In the genomic region with DNA sequence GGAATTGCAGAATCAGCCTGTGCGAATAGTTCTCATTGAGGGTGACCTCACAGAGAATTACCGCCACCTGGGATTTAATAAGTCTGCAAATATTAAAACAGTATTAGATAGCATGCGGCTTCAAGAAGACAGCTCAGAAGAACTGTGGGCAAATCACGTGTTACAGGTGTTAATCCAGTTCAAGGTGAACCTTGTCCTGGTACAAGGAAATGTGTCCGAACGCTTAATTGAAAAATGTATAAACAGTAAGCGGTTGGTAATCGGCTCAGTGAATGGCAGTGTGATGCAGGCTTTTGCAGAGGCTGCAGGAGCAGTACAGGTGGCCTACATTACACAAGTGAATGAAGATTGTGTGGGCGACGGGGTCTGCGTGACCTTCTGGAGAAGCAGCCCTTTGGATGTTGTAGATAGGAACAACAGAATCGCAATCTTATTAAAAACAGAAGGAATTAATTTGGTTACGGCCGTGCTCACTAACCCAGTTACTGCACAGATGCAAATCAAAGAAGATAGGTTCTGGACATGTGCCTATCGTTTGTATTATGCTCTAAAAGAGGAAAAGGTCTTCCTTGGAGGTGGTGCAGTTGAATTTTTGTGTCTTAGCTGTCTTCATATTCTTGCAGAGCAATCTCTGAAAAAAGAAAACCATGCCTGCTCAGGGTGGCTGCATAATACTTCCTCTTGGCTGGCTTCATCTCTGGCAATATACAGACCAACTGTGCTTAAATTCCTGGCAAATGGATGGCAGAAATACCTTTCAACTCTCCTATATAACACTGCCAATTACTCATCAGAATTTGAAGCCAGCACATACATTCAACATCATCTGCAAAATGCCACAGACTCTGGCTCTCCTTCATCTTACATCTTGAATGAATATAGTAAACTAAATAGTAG, we compare ENCODE assay signal across 16 cellular contexts. TPM values are rescaled to one million over a fixed set of nuclear protein-coding genes. Genes with fewer than 3 reads are reported as not detected.
A peak's percentile ranks its signal among the peaks of the same experiment; 100 is the strongest.
DNase-seq lines count a peak whose midpoint lies in the region; ATAC-seq and TF ChIP-seq lines count a peak whose summit lies in the region.
"Had no signal": no experiment of that assay in that cellular context is flagged by ENCODE, and none has a peak within 500 bp of the region (broad histone marks: within the 10 kb centered on the region; RNA-seq: fewer than 3 reads in every experiment).

No MANE protein-coding gene starts in this region.

- no peak overlapping the region for H3K4me3 ChIP-seq in hepatocyte
- H3K4me3 ChIP-seq: BLaER1 treated with 17β-estradiol and CSF1 and Interleukin-3, amounts not matched to agents 10 nM and 100 nM; GM12878; HAP-1 had no signal

- H2AFZ ChIP-seq in hepatocyte: no peak overlapping the region

- H3K36me3 Mint-ChIP-seq in immature natural killer cell: peaks cover 6 to 21% (median 20%) of the 10 kb centered on the region in 3 donors

- no peaks in the 10 kb centered on the region for H3K27me3 Mint-ChIP-seq in immature natural killer cell (ENCODE audit: low read depth in 3 of 3)
- H3K27me3 Mint-ChIP-seq: CD4-positive, CD25-positive, alpha-beta regulatory T cell had no signal

- H3K9me3 Mint-ChIP-seq in immature natural killer cell: no peaks in the 10 kb centered on the region

- H3K79me2 ChIP-seq in hepatocyte: no peaks in the 10 kb centered on the region

- peaks cover 3% of the 10 kb centered on the region for H3K4me1 ChIP-seq in hepatocyte (ENCODE audit: insufficient read depth)

- ATAC-seq in GM21447 (IDR thresholded peaks at IDR 0.05; ENCODE audit: unreplicated experiment): no peak
- ATAC-seq: GM12878 had no signal

- peak; percentile 19 for DNase-seq in NCI-H82 (lab: John Stamatoyannopoulos, UW)
- DNase-seq in NCI-H82 treated with DMSO at 0.1 percent for 48 hours (lab: John Stamatoyannopoulos, UW; ENCODE audit: unreplicated experiment): no peak
- DNase-seq in NCI-H526 treated with DMSO at 0.1 percent for 48 hours (lab: John Stamatoyannopoulos, UW): peak; percentile 66
- no peak for DNase-seq in hepatocyte (ENCODE audit: low spot score)
- DNase-seq in anterior cingulate cortex (lab: John Stamatoyannopoulos, UW): no peak
- DNase-seq in immature natural killer cell: no peak
- DNase-seq in stimulated activated CD4-positive, alpha-beta T cell treated with anti-CD3 and anti-CD28 coated beads, Interleukin-12 subunit alpha, Interleukin-12 subunit beta, amount 100 ng/mL, for 4 hours: no peak
- DNase-seq: Calu3; CD4-positive, CD25-positive, alpha-beta regulatory T cell; DMS 273 treated with DMSO at 0.1 percent for 48 hours; DMS79 had no signal

- no peaks in the 10 kb centered on the region for H3K9me3 ChIP-seq in hepatocyte (ENCODE audit: low read depth)
- H3K9me3 ChIP-seq: BLaER1 treated with 17β-estradiol and CSF1 and Interleukin-3, amounts not matched to agents 10 nM and 100 nM; HAP-1 had no signal

- no peaks in the 10 kb centered on the region for H3K27me3 ChIP-seq in hepatocyte
- H3K27me3 ChIP-seq: BLaER1 treated with 17β-estradiol and CSF1 and Interleukin-3, amounts not matched to agents 10 nM and 100 nM had no signal

- no peaks in the 10 kb centered on the region for H4K20me1 ChIP-seq in hepatocyte (ENCODE audit: insufficient read depth, poor library complexity, severe bottlenecking)
- H4K20me1 ChIP-seq: BLaER1 treated with 17β-estradiol and CSF1 and Interleukin-3, amounts not matched to agents 10 nM and 100 nM had no signal

- H3K4me1 Mint-ChIP-seq in immature natural killer cell: peaks cover 2 to 5% of the 10 kb centered on the region in 2 donors

- no peaks in the 10 kb centered on the region for H3K36me3 ChIP-seq in hepatocyte (replicated peaks; ENCODE audit: insufficient read depth, low read depth)
- H3K36me3 ChIP-seq: HAP-1 had no signal

- no peak overlapping the region for H3K27ac Mint-ChIP-seq in immature natural killer cell
- H3K27ac Mint-ChIP-seq: CD4-positive, CD25-positive, alpha-beta regulatory T cell had no signal

- H3K9me2 ChIP-seq in hepatocyte (replicated peaks; ENCODE audit: insufficient read depth): no peaks in the 10 kb centered on the region

- no peak overlapping the region for H3K4me3 Mint-ChIP-seq in immature natural killer cell
- H3K4me3 Mint-ChIP-seq: CD4-positive, CD25-positive, alpha-beta regulatory T cell had no signal

- TF ChIP-seq CTCF in hepatocyte (IDR thresholded peaks at IDR 0.05; ENCODE audit: poor library complexity): no peak

- H3K27ac ChIP-seq in hepatocyte: peak overlapping the region; percentile 41
- H3K27ac ChIP-seq: 22Rv1 had no signal

- H3K4me2 ChIP-seq in hepatocyte: peak overlapping the region; percentile 31

- 88% methylated on average over 15 of the region's 15 CpGs for WGBS in hepatocyte (ENCODE audit: low lambda C conversion rate, missing lambda C conversion rate)

RNA-seq across cellular contexts. Expression of gene BBS12, which starts 10.7 kb away (rescaled TPM):
- total RNA-seq in hepatocyte: 3.9 and 4.7 TPM in 2 replicates
- polyA plus RNA-seq in hepatocyte: 3.0 and 4.3 TPM in 2 replicates
- 1 to 10 TPM in 1 of 3 donors, under 1 TPM in 1, not detected in 1; 0.19 to 1.1 TPM for polyA plus RNA-seq in immature natural killer cell

Comparison
In these comparisons a context has a peak if more than half of its experiments do, and no peak if none do; other contexts are left out.
1. DNase-seq: peak in NCI-H82 (single experiment) and NCI-H526 treated with DMSO at 0.1 percent for 48 hours (single experiment); none in NCI-H82 treated with DMSO at 0.1 percent for 48 hours (single experiment), hepatocyte (single experiment), anterior cingulate cortex (0 of 58), immature natural killer cell (0 of 3) and stimulated activated CD4-positive, alpha-beta T cell treated with anti-CD3 and anti-CD28 coated beads, Interleukin-12 subunit alpha, Interleukin-12 subunit beta, amount 100 ng/mL, for 4 hours (single experiment).